26 cellular contexts compared by ENCODE assay signal in the genomic region with DNA sequence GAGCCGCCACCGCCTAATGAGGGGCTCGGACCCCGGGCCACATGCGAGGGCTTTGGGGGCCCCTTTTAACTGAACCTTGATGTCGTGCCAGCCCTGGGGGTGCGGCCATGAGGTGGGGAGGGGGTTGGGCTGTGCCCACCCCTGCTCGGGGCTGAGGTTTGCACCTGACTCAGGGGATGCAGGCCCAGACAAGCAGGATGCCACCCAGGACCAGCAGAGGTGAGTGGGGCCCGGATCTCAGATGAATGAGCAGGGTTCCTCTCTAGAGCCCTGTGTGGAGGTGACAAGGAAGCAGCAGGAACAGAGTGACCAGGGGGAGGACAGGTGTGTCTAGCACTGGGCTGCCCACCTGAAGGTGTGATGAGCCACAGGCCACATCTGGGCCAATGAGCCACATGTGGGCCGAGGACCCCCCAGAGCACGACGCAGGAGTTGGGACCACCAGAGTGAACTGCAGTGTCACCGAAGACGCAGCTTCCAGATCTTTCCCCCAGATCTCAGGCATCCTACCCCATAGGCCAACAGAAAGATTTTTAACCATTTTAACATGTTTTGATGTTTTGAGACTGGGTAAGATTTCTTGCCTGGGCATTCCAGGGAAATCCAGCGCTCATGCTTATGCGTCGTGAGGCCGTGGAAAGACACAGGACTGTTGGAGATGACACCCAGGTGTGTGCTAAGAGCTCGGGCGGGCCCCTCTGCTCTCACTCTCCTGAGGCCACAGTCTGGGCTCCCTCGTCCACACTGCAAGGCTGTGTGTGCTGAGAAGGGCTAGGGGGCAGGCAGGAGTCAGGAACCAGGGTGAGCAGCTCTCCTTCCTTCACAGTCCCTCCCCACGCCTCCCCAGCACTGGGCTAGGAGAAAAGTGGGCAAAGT.
DNase-seq lines count a peak whose midpoint lies in the region; ATAC-seq and TF ChIP-seq lines count a peak whose summit lies in the region.
"Had no signal": no experiment of that assay in that cellular context is flagged by ENCODE, and none has a peak within 500 bp of the region (broad histone marks: within the 10 kb centered on the region; RNA-seq: fewer than 3 reads in every experiment).

No MANE protein-coding gene starts in this region.

- H3K4me1 Mint-ChIP-seq in endodermal cell (peaks cover 12% of the 10 kb centered on the region), T-cell (no peaks in the 10 kb centered on the region)

- no peaks in the 10 kb centered on the region for H3K79me1 ChIP-seq in mesendoderm (ENCODE audit: low read length)

- TF ChIP-seq CTCF in LNCaP clone FGC (IDR thresholded peaks at IDR 0.05; ENCODE audit: control insufficient read depth, extremely low read depth, insufficient read depth): 0 out of 2 replicates have a peak, but pooled peaks have one; percentile 0
- peak; percentile 61 for TF ChIP-seq CTCF in endodermal cell (conservative IDR thresholded peaks at IDR 0.05)
- TF ChIP-seq CTCF in osteoblast (IDR thresholded peaks at IDR 0.05; ENCODE audit: extremely low read depth, low read depth, low read length): no peak

- H3K27ac Mint-ChIP-seq in endodermal cell (no peak overlapping the region), T-cell (no peak overlapping the region)
- H3K27ac Mint-ChIP-seq: activated T-cell treated with anti-CD3 and anti-CD28 coated beads, Interleukin-2, amount 50 U/mL, for 24 hours; CD4-positive, alpha-beta T cell had no signal

- H2BK120ac ChIP-seq in mesendoderm (ENCODE audit: low read depth, low read length): no peak overlapping the region

- H3K4me3 Mint-ChIP-seq in endodermal cell (no peak overlapping the region), T-cell (no peak overlapping the region)
- H3K4me3 Mint-ChIP-seq: activated T-cell treated with anti-CD3 and anti-CD28 coated beads, Interleukin-2, amount 50 U/mL, for 24 hours; CD4-positive, alpha-beta T cell had no signal

- no peak overlapping the region for H3K27ac ChIP-seq in endodermal cell (ENCODE audit: low read depth, low read length)
- no peak overlapping the region for H3K27ac ChIP-seq in mesendoderm (ENCODE audit: low read depth, low read length)
- no peak overlapping the region for H3K27ac ChIP-seq in osteoblast (ENCODE audit: low read depth, low read length)
- H3K27ac ChIP-seq: body of pancreas, esophagus squamous epithelium, gastroesophageal sphincter, KMS-11, pancreas, right atrium auricular region, SJCRH30 had no signal

- no peak overlapping the region for H2AK5ac ChIP-seq in mesendoderm (ENCODE audit: low read length)

- H3K27me3 Mint-ChIP-seq in endodermal cell (ENCODE audit: insufficient read depth) (no peaks in the 10 kb centered on the region), T-cell (peaks cover 2 to 11% of the 10 kb centered on the region in 2 donors)

- intact Hi-C loops in cardiac septum (cut with DNase I): no loop called here

- no peak overlapping the region for H2BK5ac ChIP-seq in mesendoderm (ENCODE audit: low read length)

- no peak overlapping the region for H3K4ac ChIP-seq in mesendoderm (ENCODE audit: low read depth, low read length)

- H3K4me3 ChIP-seq in LNCaP clone FGC (ENCODE audit: low read depth, low read length) (no peak overlapping the region), endodermal cell (ENCODE audit: low read length) (no peak overlapping the region), mesendoderm (ENCODE audit: low read length) (no peak overlapping the region), osteoblast (ENCODE audit: insufficient read depth, low read length) (no peak overlapping the region)
- H3K4me3 ChIP-seq: body of pancreas, esophagus squamous epithelium, gastroesophageal sphincter, pancreas, right atrium auricular region, SJCRH30 had no signal

- H4K8ac ChIP-seq in mesendoderm (ENCODE audit: low read depth, low read length): no peak overlapping the region

- WGBS in endodermal cell (ENCODE audit: insufficient coverage in 1 of 2, insufficient read length in 1 of 2), 2 experiments: 90 to 97% methylated on average over 10 to 22 of the region's 22 CpGs
- no CpG with 5 or more reads among the region's 22 CpGs for WGBS in mesendoderm (ENCODE audit: extremely low coverage, insufficient coverage, low lambda C conversion rate)

- H3K79me2 ChIP-seq in mesendoderm (ENCODE audit: control insufficient read depth, insufficient read depth, low read length) (no peaks in the 10 kb centered on the region), osteoblast (ENCODE audit: insufficient read depth, low read length) (no peaks in the 10 kb centered on the region)

- H3K4me2 ChIP-seq in mesendoderm (ENCODE audit: low read length) (no peak overlapping the region), osteoblast (ENCODE audit: insufficient read depth, low read length) (no peak overlapping the region)
- H3K4me2 ChIP-seq: KMS-11 had no signal

- H3K36me3 ChIP-seq in endodermal cell (ENCODE audit: control insufficient read depth, insufficient read depth, low read length) (no peaks in the 10 kb centered on the region), mesendoderm (ENCODE audit: control insufficient read depth, insufficient read depth, low read length) (no peaks in the 10 kb centered on the region), osteoblast (ENCODE audit: insufficient read depth, low read length) (no peaks in the 10 kb centered on the region)
- H3K36me3 ChIP-seq: esophagus squamous epithelium, gastroesophageal sphincter, pancreas, right atrium auricular region, SJCRH30 had no signal

- H3K4me1 ChIP-seq in endodermal cell (ENCODE audit: control insufficient read depth, insufficient read depth, low read length): peaks cover 4% of the 10 kb centered on the region
- H3K4me1 ChIP-seq in mesendoderm (ENCODE audit: control insufficient read depth, low read depth, low read length): no peaks in the 10 kb centered on the region
- peaks cover 11% of the 10 kb centered on the region for H3K4me1 ChIP-seq in osteoblast (ENCODE audit: insufficient read depth, low read length)
- H3K4me1 ChIP-seq: body of pancreas, gastroesophageal sphincter, pancreas had no signal

- DNase-seq in LNCaP clone FGC (ENCODE audit: low read depth) (no peak), endodermal cell (peak; percentile 70), mesendoderm (peak; percentile 51), cardiac septum (ENCODE audit: low spot score) (no peak), T-cell (no peak), osteoblast (ENCODE audit: insufficient read length, low spot score, missing footprints) (no peak)
- DNase-seq: activated CD4-positive, alpha-beta T cell treated with anti-CD3 and anti-CD28 coated beads for 4 hours; activated T-cell treated with anti-CD3 and anti-CD28 coated beads, Interleukin-2, amount 50 U/mL, for 24 hours; body of pancreas; CD4-positive, alpha-beta T cell; effector CD8-positive, alpha-beta T cell; esophagus squamous epithelium; GDM1; hypothalamus; islet precursor cell; NCI-H1436 treated with DMSO at 0.1 percent for 48 hours; NCI-H510A; NK-92 treated with Interleukin-12 subunit alpha and Interleukin-12 subunit beta, amount 100 ng/mL, for 24 hours; pancreas; stimulated activated CD4-positive, alpha-beta T cell treated with anti-CD3 and anti-CD28 coated beads, Interleukin-4, amount 100 ng/mL, for 24 hours; stimulated activated naive CD4-positive, alpha-beta T cell had no signal

- no peaks in the 10 kb centered on the region for H3K36me3 Mint-ChIP-seq in endodermal cell (ENCODE audit: low read depth)
- no peaks in the 10 kb centered on the region for H3K36me3 Mint-ChIP-seq in T-cell

- no peak overlapping the region for H4K5ac ChIP-seq in mesendoderm (ENCODE audit: low read length)

- H3K56ac ChIP-seq in mesendoderm (ENCODE audit: low read length): no peak overlapping the region

- H3K9me3 Mint-ChIP-seq in endodermal cell (peaks cover 3% of the 10 kb centered on the region), T-cell (peaks cover 0 to 6% (median 4%) of the 10 kb centered on the region in 3 donors)
- H3K9me3 Mint-ChIP-seq: activated T-cell treated with anti-CD3 and anti-CD28 coated beads, Interleukin-2, amount 50 U/mL, for 24 hours; CD4-positive, alpha-beta T cell had no signal

- CTCF ChIA-PET in T-cell (lab: Charles Lee): no interaction called here

- ATAC-seq in T-cell (replicated peaks in 1 of 4): no peak
- no peak for ATAC-seq in GM18517 (IDR thresholded peaks at IDR 0.05; ENCODE audit: unreplicated experiment)
- ATAC-seq: body of pancreas, gastroesophageal sphincter, pancreas had no signal

- POLR2A ChIA-PET in T-cell (lab: Charles Lee): no interaction called here

- no peaks in the 10 kb centered on the region for H4K20me1 ChIP-seq in osteoblast (ENCODE audit: insufficient read depth, low read length)

- H3K9me3 ChIP-seq in endodermal cell (ENCODE audit: control insufficient read depth, low read length) (no peaks in the 10 kb centered on the region), osteoblast (ENCODE audit: low read depth, low read length) (no peaks in the 10 kb centered on the region)
- H3K9me3 ChIP-seq: esophagus squamous epithelium, pancreas, right atrium auricular region had no signal

- no peak overlapping the region for H2AFZ ChIP-seq in osteoblast (ENCODE audit: low read length)

- H3K27me3 ChIP-seq in endodermal cell (ENCODE audit: control insufficient read depth, insufficient read depth, low read length, poor library complexity, severe bottlenecking) (no peaks in the 10 kb centered on the region), mesendoderm (ENCODE audit: insufficient read depth, low read length, poor library complexity) (no peaks in the 10 kb centered on the region), osteoblast (ENCODE audit: insufficient read depth, low read length) (no peaks in the 10 kb centered on the region)
- H3K27me3 ChIP-seq: body of pancreas, esophagus squamous epithelium, gastroesophageal sphincter, pancreas, right atrium auricular region, SJCRH30 had no signal

- H3K9ac ChIP-seq in endodermal cell (ENCODE audit: extremely low read depth, low read length, poor library complexity, severe bottlenecking): no peak overlapping the region
- H3K9ac ChIP-seq in mesendoderm (ENCODE audit: low read length): no peak overlapping the region
- H3K9ac ChIP-seq: KMS-11 had no signal

- H2BK15ac ChIP-seq in mesendoderm (replicated peaks; ENCODE audit: low read depth): no peak overlapping the region

- no peak overlapping the region for H3K18ac ChIP-seq in mesendoderm (ENCODE audit: low read length)

- no peak overlapping the region for H3K23ac ChIP-seq in mesendoderm (ENCODE audit: low read length)

Comparison
In these comparisons a context has a peak if more than half of its experiments do, and no peak if none do; other contexts are left out.
1. DNase-seq: peak in endodermal cell (single experiment) and mesendoderm (single experiment); none in LNCaP clone FGC (single experiment), cardiac septum (single experiment), T-cell (0 of 34) and osteoblast (single experiment).